1 cellular context compared by ENCODE assay signal in the genomic region with DNA sequence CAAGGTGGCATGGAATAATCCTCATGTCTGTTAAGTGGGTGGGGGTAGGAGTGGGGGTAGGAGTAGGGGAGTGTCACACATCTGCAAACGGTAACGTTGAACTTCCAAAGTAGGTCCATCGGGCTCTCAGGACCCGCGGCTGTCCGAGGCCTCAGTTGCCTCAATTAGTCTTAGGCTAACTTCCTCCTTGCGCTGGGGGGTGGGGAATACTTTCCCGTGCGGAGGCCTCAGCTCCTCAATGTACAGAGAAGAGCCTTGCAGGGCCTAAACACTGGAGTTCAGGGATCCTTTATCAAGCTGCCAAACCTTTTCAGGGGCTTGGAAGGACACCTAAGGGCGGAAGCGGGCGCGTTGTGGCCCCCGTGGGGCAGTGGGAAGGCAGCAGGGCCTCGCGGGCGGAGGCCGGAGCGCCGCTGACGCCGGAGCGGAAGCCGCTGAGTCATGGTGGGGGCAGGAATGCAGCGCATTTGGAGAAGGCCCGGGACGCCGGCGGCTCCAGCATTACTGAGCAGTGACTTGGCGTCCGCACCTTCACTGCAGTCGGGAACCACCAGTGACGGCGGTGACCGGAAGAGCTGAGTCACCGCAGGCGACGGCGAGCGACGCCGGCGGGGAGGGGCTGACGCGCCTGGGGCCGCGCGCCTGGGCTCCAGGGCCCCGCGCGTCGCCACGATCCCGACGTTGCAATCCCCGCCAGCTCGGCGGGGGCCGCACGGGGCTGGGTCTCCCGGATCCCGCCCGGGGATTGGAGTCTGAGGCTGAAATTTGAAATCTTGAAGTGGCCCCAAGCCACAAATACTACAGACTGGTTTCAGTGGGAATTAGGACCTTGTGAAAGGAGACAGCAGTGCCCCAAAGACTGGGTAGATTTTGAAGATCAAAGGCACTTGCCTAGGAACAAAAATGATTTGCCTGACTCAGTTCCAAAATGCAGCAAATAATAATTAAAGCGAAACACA.
A peak's percentile ranks its signal among the peaks of the same experiment; 100 is the strongest.
TF ChIP-seq lines count a peak whose summit lies in the region.

No MANE protein-coding gene starts in this region.

TF ChIP-seq in HepG2, 621 proteins besides CTCF, POLR2A, EP300 and RAD21 (continued from another document and continues in another):
- no peak for TF ChIP-seq TEAD2 (CRISPR knock-in tag; IDR thresholded peaks at IDR 0.05)
- peak; percentile 96 for TF ChIP-seq DMAP1 (CRISPR knock-in tag; IDR thresholded peaks at IDR 0.05)
- peak; percentile 36; the same call in 1 of the 2 replicates for TF ChIP-seq ZNF740 (CRISPR knock-in tag; IDR thresholded peaks at IDR 0.05)
- peak; percentile 92 for TF ChIP-seq ZMYM3 (CRISPR knock-in tag; IDR thresholded peaks at IDR 0.05)
- TF ChIP-seq E2F2 (CRISPR knock-in tag; IDR thresholded peaks at IDR 0.05; ENCODE audit: borderline replicate concordance): no peak
- peak; percentile 93; the same call in 1 of the 2 replicates for TF ChIP-seq NFKB2 (CRISPR knock-in tag; IDR thresholded peaks at IDR 0.05; ENCODE audit: borderline replicate concordance)
- TF ChIP-seq SOX6 (IDR thresholded peaks at IDR 0.05): no peak
- peak; percentile 79 for TF ChIP-seq SOX6 (CRISPR knock-in tag; IDR thresholded peaks at IDR 0.05)
- peak; percentile 57; the same call in 1 of the 2 replicates for TF ChIP-seq ARHGAP35 (CRISPR knock-in tag; IDR thresholded peaks at IDR 0.05; ENCODE audit: borderline replicate concordance)
- peak; percentile 79 for TF ChIP-seq ASH2L (IDR thresholded peaks at IDR 0.05; ENCODE audit: insufficient read length, low read depth, low read length)
- no peak for TF ChIP-seq ATAD3A (CRISPR knock-in tag; IDR thresholded peaks at IDR 0.05)
- TF ChIP-seq REL (CRISPR knock-in tag; conservative IDR thresholded peaks at IDR 0.05): no peak; the same call in 1 of the 2 replicates
- peak; percentile 78; the same call in 1 of the 2 replicates for TF ChIP-seq ELF4 (CRISPR knock-in tag; IDR thresholded peaks at IDR 0.05; ENCODE audit: borderline replicate concordance)
- no peak for TF ChIP-seq TBP (CRISPR knock-in tag; IDR thresholded peaks at IDR 0.05)
- TF ChIP-seq, protein P1, sequence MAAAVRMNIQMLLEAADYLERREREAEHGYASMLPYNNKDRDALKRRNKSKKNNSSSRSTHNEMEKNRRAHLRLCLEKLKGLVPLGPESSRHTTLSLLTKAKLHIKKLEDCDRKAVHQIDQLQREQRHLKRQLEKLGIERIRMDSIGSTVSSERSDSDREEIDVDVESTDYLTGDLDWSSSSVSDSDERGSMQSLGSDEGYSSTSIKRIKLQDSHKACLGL (CRISPR knock-in tag; IDR thresholded peaks at IDR 0.05): peak; percentile 90
- peak; percentile 82 for TF ChIP-seq JUN (CRISPR knock-in tag; IDR thresholded peaks at IDR 0.05)
- TF ChIP-seq ZBTB14 (CRISPR knock-in tag; IDR thresholded peaks at IDR 0.05): peak; percentile 87
- TF ChIP-seq PTBP1 (IDR thresholded peaks at IDR 0.05; ENCODE audit: low read depth, low read length, poor library complexity, severe bottlenecking): no peak
- no peak; the same call in 1 of the 2 replicates for TF ChIP-seq THRA (CRISPR knock-in tag; IDR thresholded peaks at IDR 0.05; ENCODE audit: borderline replicate concordance)
- TF ChIP-seq CCAR2 (optimal IDR thresholded peaks at IDR 0.05; ENCODE audit: low read depth, low read length): no peak
- peak; percentile 49 for TF ChIP-seq HNRNPK (IDR thresholded peaks at IDR 0.05; ENCODE audit: low read depth, low read length, poor library complexity, severe bottlenecking)
- peak; percentile 83; the same call in 1 of the 2 replicates for TF ChIP-seq MIER3 (CRISPR knock-in tag; IDR thresholded peaks at IDR 0.05; ENCODE audit: borderline replicate concordance)
- TF ChIP-seq AHDC1 (CRISPR knock-in tag; IDR thresholded peaks at IDR 0.05; ENCODE audit: borderline replicate concordance): no peak
- peak; percentile 86; the same call in 1 of the 2 replicates for TF ChIP-seq ZNF343 (CRISPR knock-in tag; IDR thresholded peaks at IDR 0.05)
- no peak for TF ChIP-seq EZH2 (conservative IDR thresholded peaks at IDR 0.05; ENCODE audit: low read depth, low read length)
- peak; percentile 86 for TF ChIP-seq ZNF574 (CRISPR knock-in tag; IDR thresholded peaks at IDR 0.05)
- peak; percentile 83 for TF ChIP-seq TAF1 (CRISPR knock-in tag; IDR thresholded peaks at IDR 0.05)
- TF ChIP-seq HMGA1 (CRISPR knock-in tag; conservative IDR thresholded peaks at IDR 0.05): no peak
- TF ChIP-seq CEBPG (CRISPR knock-in tag; IDR thresholded peaks at IDR 0.05): peak; percentile 28
- 0 out of 2 replicates have a peak, but pooled peaks have one; percentile 76 for TF ChIP-seq CREB3 (CRISPR knock-in tag; IDR thresholded peaks at IDR 0.05)
- TF ChIP-seq ZNF572 (CRISPR knock-in tag; IDR thresholded peaks at IDR 0.05): no peak
- no peak for TF ChIP-seq ZNF839 (CRISPR knock-in tag; IDR thresholded peaks at IDR 0.05; ENCODE audit: borderline replicate concordance)
- TF ChIP-seq, protein P2, sequence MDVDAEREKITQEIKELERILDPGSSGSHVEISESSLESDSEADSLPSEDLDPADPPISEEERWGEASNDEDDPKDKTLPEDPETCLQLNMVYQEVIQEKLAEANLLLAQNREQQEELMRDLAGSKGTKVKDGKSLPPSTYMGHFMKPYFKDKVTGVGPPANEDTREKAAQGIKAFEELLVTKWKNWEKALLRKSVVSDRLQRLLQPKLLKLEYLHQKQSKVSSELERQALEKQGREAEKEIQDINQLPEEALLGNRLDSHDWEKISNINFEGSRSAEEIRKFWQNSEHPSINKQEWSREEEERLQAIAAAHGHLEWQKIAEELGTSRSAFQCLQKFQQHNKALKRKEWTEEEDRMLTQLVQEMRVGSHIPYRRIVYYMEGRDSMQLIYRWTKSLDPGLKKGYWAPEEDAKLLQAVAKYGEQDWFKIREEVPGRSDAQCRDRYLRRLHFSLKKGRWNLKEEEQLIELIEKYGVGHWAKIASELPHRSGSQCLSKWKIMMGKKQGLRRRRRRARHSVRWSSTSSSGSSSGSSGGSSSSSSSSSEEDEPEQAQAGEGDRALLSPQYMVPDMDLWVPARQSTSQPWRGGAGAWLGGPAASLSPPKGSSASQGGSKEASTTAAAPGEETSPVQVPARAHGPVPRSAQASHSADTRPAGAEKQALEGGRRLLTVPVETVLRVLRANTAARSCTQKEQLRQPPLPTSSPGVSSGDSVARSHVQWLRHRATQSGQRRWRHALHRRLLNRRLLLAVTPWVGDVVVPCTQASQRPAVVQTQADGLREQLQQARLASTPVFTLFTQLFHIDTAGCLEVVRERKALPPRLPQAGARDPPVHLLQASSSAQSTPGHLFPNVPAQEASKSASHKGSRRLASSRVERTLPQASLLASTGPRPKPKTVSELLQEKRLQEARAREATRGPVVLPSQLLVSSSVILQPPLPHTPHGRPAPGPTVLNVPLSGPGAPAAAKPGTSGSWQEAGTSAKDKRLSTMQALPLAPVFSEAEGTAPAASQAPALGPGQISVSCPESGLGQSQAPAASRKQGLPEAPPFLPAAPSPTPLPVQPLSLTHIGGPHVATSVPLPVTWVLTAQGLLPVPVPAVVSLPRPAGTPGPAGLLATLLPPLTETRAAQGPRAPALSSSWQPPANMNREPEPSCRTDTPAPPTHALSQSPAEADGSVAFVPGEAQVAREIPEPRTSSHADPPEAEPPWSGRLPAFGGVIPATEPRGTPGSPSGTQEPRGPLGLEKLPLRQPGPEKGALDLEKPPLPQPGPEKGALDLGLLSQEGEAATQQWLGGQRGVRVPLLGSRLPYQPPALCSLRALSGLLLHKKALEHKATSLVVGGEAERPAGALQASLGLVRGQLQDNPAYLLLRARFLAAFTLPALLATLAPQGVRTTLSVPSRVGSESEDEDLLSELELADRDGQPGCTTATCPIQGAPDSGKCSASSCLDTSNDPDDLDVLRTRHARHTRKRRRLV (CRISPR knock-in tag; IDR thresholded peaks at IDR 0.05): peak; percentile 64
- TF ChIP-seq ZNF790 (CRISPR knock-in tag; IDR thresholded peaks at IDR 0.05; ENCODE audit: borderline replicate concordance): no peak
- TF ChIP-seq YEATS2 (CRISPR knock-in tag; IDR thresholded peaks at IDR 0.05; ENCODE audit: borderline replicate concordance): peak; percentile 85
- peak; percentile 88 for TF ChIP-seq MEIS2 (CRISPR knock-in tag; IDR thresholded peaks at IDR 0.05)
